Comparison of ENCODE assay signal across 33 cellular contexts in genomic region chr6:38364775-38365174, GRCh38.
"Had no signal": no experiment of that assay in that cellular context is flagged by ENCODE, and none has a peak within 500 bp of the region (broad histone marks: within the 10 kb centered on the region; RNA-seq: fewer than 3 reads in every experiment).

No MANE protein-coding gene starts in this region.

- H3K4me2 ChIP-seq: PC-9 had no signal

- DNase-seq: activated B cell treated with CpG ODN at 0.5 μM for 24 hours; activated CD4-positive, alpha-beta memory T cell treated with anti-CD3 and anti-CD28 coated beads for 36 hours; activated CD4-positive, alpha-beta T cell treated with anti-CD3 and anti-CD28 coated beads for 4 hours; activated CD4-positive, alpha-beta T cell treated with anti-CD3 and anti-CD28 coated beads, Interleukin-2, amount 50 U/mL, for 1 hour; activated CD4-positive, CD25-positive, alpha-beta regulatory T cell treated with anti-CD3 and anti-CD28 coated beads, Interleukin-2, amount 50 U/mL, for 72 hours; activated CD8-positive, alpha-beta memory T cell treated with anti-CD3 and anti-CD28 coated beads, Interleukin-2, amount 50 U/mL, for 4 hours; activated gamma-delta T cell treated with Interleukin-2 at 50 U/mL for 16 hours; activated naive CD4-positive, alpha-beta T cell treated with anti-CD3 and anti-CD28 coated beads for 36 hours; activated T-cell treated with anti-CD3 and anti-CD28 coated beads for 4 hours; activated T-cell treated with anti-CD3 and anti-CD28 coated beads, Interleukin-2, amount 50 U/mL, for 4 hours; adrenal gland; body of pancreas; central memory CD4-positive, alpha-beta T cell; Kasumi-1; MG63; NCI-H1048; NCI-H1436 treated with DMSO at 0.1 percent for 48 hours; NCI-H1694 treated with DMSO at 0.1 percent for 48 hours; NCI-H2029; NCI-H345; NCI-H524 treated with DMSO at 0.1 percent for 48 hours; PC-9; Right ventricle myocardium superior; SW 1271; T-helper 1 cell; T-helper 2 cell; T-helper 9 cell had no signal

- H3K4me3 Mint-ChIP-seq: activated B cell treated with CpG ODN at 0.5 μM for 24 hours; activated CD4-positive, alpha-beta memory T cell treated with anti-CD3 and anti-CD28 coated beads for 36 hours; activated naive CD4-positive, alpha-beta T cell treated with anti-CD3 and anti-CD28 coated beads for 36 hours; activated T-cell treated with anti-CD3 and anti-CD28 coated beads, Interleukin-2, amount 50 U/mL, for 4 hours; activated T-helper 1 cell treated with anti-CD3 and anti-CD28 coated beads, Interleukin-12 subunit alpha, Interleukin-12 subunit beta, Interleukin-2, Interleukin-4 antibody, amounts not matched to agents 30 ng/mL and 10 ng/mL and 1 ng/mL, durations not matched to agents 14 hours and 24 hours and 36 hours had no signal

- FAIRE-seq: astrocyte, RCC 7860 had no signal

- H2AFZ ChIP-seq: PC-9 had no signal

- H3K27ac ChIP-seq: adrenal gland, body of pancreas, PC-9, RWPE1, VCaP had no signal

- H3K9me3 Mint-ChIP-seq: activated B cell treated with CpG ODN at 0.5 μM for 24 hours; activated CD4-positive, alpha-beta memory T cell treated with anti-CD3 and anti-CD28 coated beads for 36 hours; activated naive CD4-positive, alpha-beta T cell treated with anti-CD3 and anti-CD28 coated beads for 36 hours; activated naive CD4-positive, alpha-beta T cell treated with anti-CD3 and anti-CD28 coated beads, Interleukin-2, amount 50 U/mL, for 72 hours; activated T-cell treated with anti-CD3 and anti-CD28 coated beads, Interleukin-2, amount 50 U/mL, for 4 hours; activated T-helper 1 cell treated with anti-CD3 and anti-CD28 coated beads, Interleukin-12 subunit alpha, Interleukin-12 subunit beta, Interleukin-2, Interleukin-4 antibody, amounts not matched to agents 30 ng/mL and 10 ng/mL and 1 ng/mL, durations not matched to agents 14 hours and 24 hours and 36 hours had no signal

- H3K36me3 ChIP-seq: adrenal gland, MG63 had no signal

- H3K27me3 ChIP-seq: adrenal gland, body of pancreas, MG63 had no signal

- H3K27me3 Mint-ChIP-seq: activated B cell treated with CpG ODN at 0.5 μM for 24 hours; activated CD4-positive, alpha-beta memory T cell treated with anti-CD3 and anti-CD28 coated beads for 36 hours had no signal

- H3K4me3 ChIP-seq: adrenal gland, body of pancreas, MG63, PC-9 had no signal

- H3K4me1 Mint-ChIP-seq: activated B cell treated with CpG ODN at 0.5 μM for 24 hours had no signal

- ATAC-seq: activated naive CD4-positive, alpha-beta T cell treated with anti-CD3 and anti-CD28 coated beads, Interleukin-2, amount 50 U/mL, for 72 hours; activated T-cell treated with anti-CD3 and anti-CD28 coated beads, Interleukin-2, amount 50 U/mL, for 4 hours; body of pancreas had no signal

- H3K36me3 Mint-ChIP-seq: activated CD4-positive, alpha-beta memory T cell treated with anti-CD3 and anti-CD28 coated beads for 36 hours; activated naive CD4-positive, alpha-beta T cell treated with anti-CD3 and anti-CD28 coated beads, Interleukin-2, amount 50 U/mL, for 72 hours had no signal

- H3K9me3 ChIP-seq: adrenal gland, body of pancreas, MG63 had no signal

- H3K4me1 ChIP-seq: body of pancreas had no signal

- H3K27ac Mint-ChIP-seq: activated B cell treated with CpG ODN at 0.5 μM for 24 hours; activated CD4-positive, alpha-beta memory T cell treated with anti-CD3 and anti-CD28 coated beads for 36 hours; activated naive CD4-positive, alpha-beta T cell treated with anti-CD3 and anti-CD28 coated beads for 36 hours; activated naive CD4-positive, alpha-beta T cell treated with anti-CD3 and anti-CD28 coated beads, Interleukin-2, amount 50 U/mL, for 72 hours; activated T-helper 1 cell treated with anti-CD3 and anti-CD28 coated beads, Interleukin-12 subunit alpha, Interleukin-12 subunit beta, Interleukin-2, Interleukin-4 antibody, amounts not matched to agents 30 ng/mL and 10 ng/mL and 1 ng/mL, durations not matched to agents 14 hours and 24 hours and 36 hours had no signal
